7 cellular contexts compared by ENCODE assay signal in the genomic region with DNA sequence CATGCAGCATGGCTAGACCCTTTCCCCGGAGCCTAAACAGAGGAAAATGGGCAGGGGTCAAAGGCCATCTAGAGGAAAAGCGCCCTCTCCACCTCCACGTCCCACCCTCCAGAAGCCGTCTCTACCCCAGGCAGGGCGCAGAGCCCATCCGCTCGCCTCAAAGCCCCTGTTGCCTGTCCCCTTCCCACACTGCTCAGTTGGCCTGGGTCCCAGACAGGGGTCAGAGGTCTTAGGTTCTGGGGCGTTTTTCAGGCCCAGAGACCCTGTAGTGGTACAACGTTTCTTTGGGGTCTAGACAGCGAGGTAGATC. TPM values are rescaled to one million over a fixed set of nuclear protein-coding genes. Genes with fewer than 3 reads are reported as not detected.
A peak's percentile ranks its signal among the peaks of the same experiment; 100 is the strongest.
DNase-seq lines count a peak whose midpoint lies in the region; ATAC-seq and TF ChIP-seq lines count a peak whose summit lies in the region.
"Had no signal": no experiment of that assay in that cellular context is flagged by ENCODE, and none has a peak within 500 bp of the region (broad histone marks: within the 10 kb centered on the region; RNA-seq: fewer than 3 reads in every experiment).

No MANE protein-coding gene starts in this region.

- H3K9me3 Mint-ChIP-seq in chondrocyte (ENCODE audit: low read depth), result no peaks in the 10 kb centered on the region

- H3K4me1 ChIP-seq in ovary (ENCODE audit: insufficient read depth), result peaks cover 3% of the 10 kb centered on the region

- DNase-seq in chondrocyte (ENCODE audit: low spot score), result no peak
- peak in 2 of 5 donors; percentile 87 for DNase-seq in ovary
- DNase-seq in stimulated activated CD4-positive, alpha-beta T cell treated with anti-CD3 and anti-CD28 coated beads, Interleukin-2, amount 100 ng/mL, for 24 hours, result no peak
- DNase-seq in NCI-H187 treated with DMSO at 0.1 percent for 48 hours (lab: John Stamatoyannopoulos, UW), result no peak

- no peaks in the 10 kb centered on the region for H3K36me3 ChIP-seq in ovary

- peak overlapping the region; percentile 92 for H3K27ac Mint-ChIP-seq in chondrocyte (ENCODE audit: unreplicated experiment)

- no peaks in the 10 kb centered on the region for H3K36me3 Mint-ChIP-seq in chondrocyte (ENCODE audit: low read depth)

- TF ChIP-seq EP300 in ovary (IDR thresholded peaks at IDR 0.05), result no peak

- H3K4me1 Mint-ChIP-seq in chondrocyte (ENCODE audit: low read depth), result peaks cover 8% of the 10 kb centered on the region

- no peaks in the 10 kb centered on the region for H3K9me3 ChIP-seq in ovary

- H3K27me3 ChIP-seq in ovary, result no peaks in the 10 kb centered on the region

- peak overlapping the region; percentile 74 for H3K4me3 ChIP-seq in ovary

- peak overlapping the region; percentile 77 for H3K4me3 Mint-ChIP-seq in chondrocyte (ENCODE audit: unreplicated experiment)

- WGBS in ovary, 3 donors, result 0 to 2% (median 1%) methylated on average over 10 of the region's 10 CpGs

- TF ChIP-seq CTCF in chondrocyte (IDR thresholded peaks at IDR 0.05) (no peak), ovary (IDR thresholded peaks at IDR 0.05) (no peak)

- intact Hi-C loops in ovary (cut with DNase I), result no loop called here

- no peak for TF ChIP-seq POLR2A in ovary (IDR thresholded peaks at IDR 0.05)

- no peaks in the 10 kb centered on the region for H3K27me3 Mint-ChIP-seq in chondrocyte (ENCODE audit: low read depth)

- peak overlapping the region; percentile 89 to 97 for H3K27ac ChIP-seq in ovary

- peak; percentile 7 for ATAC-seq in GM18868 (IDR thresholded peaks at IDR 0.05; ENCODE audit: unreplicated experiment)
- peak; percentile 9 for ATAC-seq in HG03196 (IDR thresholded peaks at IDR 0.05; ENCODE audit: unreplicated experiment)

RNA-seq across cellular contexts. Expression of a gene that starts 0.3 kb away (rescaled TPM):
- total RNA-seq in chondrocyte (5.4 to 14.0 TPM (median 10.1 TPM) in 3 replicates), ovary (1 to 10 TPM; 3.3 to 9.7 (median 7.7) TPM)
- polyA plus RNA-seq in ovary, result 1 to 10 TPM; 4.1 to 6.0 TPM

RNA-seq across cellular contexts. Expression of a gene that starts 0.7 kb away (rescaled TPM):
- total RNA-seq in chondrocyte (not detected in 3 replicates), ovary (not detected)
- not detected for polyA plus RNA-seq in ovary
- total RNA-seq: activated CD8-positive, alpha-beta memory T cell treated with anti-CD3 and anti-CD28 coated beads for 36 hours had no signal

RNA-seq across cellular contexts. Expression of a gene that starts 27.9 kb away (rescaled TPM):
- total RNA-seq in chondrocyte, result 251 to 261 TPM (median 251 TPM) in 3 replicates
- 100 to 1,000 TPM in 6 of 7 donors, 10 to 100 TPM in 1; 94.0 to 202 (median 170) TPM for total RNA-seq in ovary
- polyA plus RNA-seq in ovary, result 100 to 1,000 TPM; 180 to 333 TPM

RNA-seq across cellular contexts. Expression of a gene that starts 30.0 kb away (rescaled TPM):
- total RNA-seq in chondrocyte, result 2.4 to 5.1 TPM (median 4.9 TPM) in 3 replicates
- under 1 TPM in 6 of 7 donors, not detected in 1; 0.10 to 0.32 (median 0.18) TPM for total RNA-seq in ovary
- polyA plus RNA-seq in ovary, result under 1 TPM; 0.12 TPM

RNA-seq across cellular contexts. Expression of a gene that starts 38.1 kb away (rescaled TPM):
- total RNA-seq in chondrocyte, result 257 to 284 TPM (median 277 TPM) in 3 replicates
- 100 to 1,000 TPM in 5 of 7 donors, 10 to 100 TPM in 2; 23.2 to 148 (median 120) TPM for total RNA-seq in ovary
- 100 to 1,000 TPM in 1 of 2 donors, 10 to 100 TPM in 1; 92.5 to 163 TPM for polyA plus RNA-seq in ovary
